8 cellular contexts compared by ENCODE assay signal in the genomic region with DNA sequence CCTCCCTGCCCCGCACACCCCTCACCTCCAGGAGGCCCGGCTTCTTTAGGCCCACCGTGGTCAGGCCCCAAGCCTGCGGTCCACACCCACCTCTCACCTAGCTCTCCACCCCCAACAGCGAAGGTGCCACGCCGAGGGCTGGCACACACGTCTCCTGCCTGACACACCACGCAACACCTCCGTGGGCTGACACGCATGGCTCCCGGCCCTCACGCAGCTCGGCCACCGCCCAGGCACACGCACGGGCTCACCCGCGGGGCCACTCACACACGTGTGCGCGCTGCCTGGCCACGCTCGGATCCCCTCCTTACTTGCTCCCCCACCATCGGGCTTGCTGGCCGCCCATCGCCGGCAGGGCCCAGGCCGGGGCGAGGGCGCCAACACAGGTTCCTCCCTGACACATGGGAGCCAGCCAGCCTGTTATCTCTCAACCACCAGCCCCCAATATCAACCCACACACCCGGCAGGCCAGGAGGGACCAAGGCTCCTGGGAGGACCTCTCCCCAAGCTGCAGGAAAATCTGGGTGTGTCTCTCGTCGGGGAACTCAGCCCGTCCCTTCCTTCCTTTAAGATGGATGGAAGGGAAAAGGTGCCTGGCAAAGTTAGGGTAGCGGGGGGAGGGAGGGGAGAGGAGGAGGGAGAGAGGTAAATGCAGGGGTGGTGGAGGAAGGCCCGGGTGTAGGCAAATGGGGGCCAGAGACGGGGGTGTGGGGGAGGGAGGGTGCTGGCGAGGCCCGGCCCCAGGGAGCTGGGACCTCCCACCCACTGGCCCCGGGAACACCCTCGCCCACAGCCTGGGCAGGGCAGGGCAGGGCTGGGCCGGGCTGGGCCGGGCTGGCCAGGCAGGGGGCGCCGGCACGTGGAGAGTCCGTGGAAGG. TPM values are rescaled to one million over a fixed set of nuclear protein-coding genes. Genes with fewer than 3 reads are reported as not detected.
DNase-seq lines count a peak whose midpoint lies in the region; TF ChIP-seq lines count a peak whose summit lies in the region.

No MANE protein-coding gene starts in this region.

- no peak overlapping the region for H2AFZ ChIP-seq in osteoblast (ENCODE audit: low read length)

- peaks cover 17% of the 10 kb centered on the region for H3K4me1 ChIP-seq in osteoblast (ENCODE audit: insufficient read depth, low read length)

- peaks cover 12% of the 10 kb centered on the region for H4K20me1 ChIP-seq in osteoblast (ENCODE audit: insufficient read depth, low read length)

- peaks cover 15% of the 10 kb centered on the region for H3K36me3 ChIP-seq in H7 (replicated peaks; ENCODE audit: control insufficient read depth, insufficient read depth, low read length)
- peaks cover 34% of the 10 kb centered on the region for H3K36me3 ChIP-seq in osteoblast (ENCODE audit: insufficient read depth, low read length)

- H3K4me2 ChIP-seq in osteoblast (ENCODE audit: insufficient read depth, low read length), result peak overlapping the region; percentile 93

- H3K4me3 ChIP-seq in GM12865 (ENCODE audit: low read depth, low read length), result peak overlapping the region; percentile 70
- peak overlapping the region; percentile 72 for H3K4me3 ChIP-seq in H7 (ENCODE audit: insufficient read depth, low read depth, low read length)
- peak overlapping the region; percentile 75 for H3K4me3 ChIP-seq in fibroblast of villous mesenchyme (ENCODE audit: low read depth, low read length)
- H3K4me3 ChIP-seq in osteoblast (ENCODE audit: insufficient read depth, low read length), result peak overlapping the region; percentile 97

- H3K79me2 ChIP-seq in osteoblast (ENCODE audit: insufficient read depth, low read length), result peaks cover 70% of the 10 kb centered on the region

- H3K27me3 ChIP-seq in H7 (ENCODE audit: control insufficient read depth, insufficient read depth, low read length) (no peaks in the 10 kb centered on the region; the same call in 1 of the 2 replicates), osteoblast (ENCODE audit: insufficient read depth, low read length) (no peaks in the 10 kb centered on the region)

- DNase-seq in GM12865 (ENCODE audit: low read depth) (peak; percentile 39), H7 (peak; percentile 87), NAMALWA (ENCODE audit: low spot score) (peak; percentile 54), fibroblast of villous mesenchyme (ENCODE audit: low read depth) (no peak), osteoblast (ENCODE audit: insufficient read length, low spot score, missing footprints) (peak; percentile 84), KG1 (lab: John Stamatoyannopoulos, UW) (no peak)
- peak; percentile 55 to 59 for DNase-seq in activated T-cell treated with anti-CD3 and anti-CD28 coated beads, Interleukin-2, amount 50 U/mL, for 48 hours
- no peak for DNase-seq in effector CD8-positive, alpha-beta T cell (lab: John Stamatoyannopoulos, UW)

- H3K9me3 ChIP-seq in osteoblast (ENCODE audit: low read depth, low read length), result no peaks in the 10 kb centered on the region

- TF ChIP-seq CTCF in GM12865 (IDR thresholded peaks at IDR 0.05; ENCODE audit: insufficient read depth, low read depth, low read length, missing control alignments), result no peak
- no peak for TF ChIP-seq CTCF in fibroblast of villous mesenchyme (IDR thresholded peaks at IDR 0.05; ENCODE audit: insufficient read depth, low read depth, low read length)
- no peak for TF ChIP-seq CTCF in osteoblast (IDR thresholded peaks at IDR 0.05; ENCODE audit: extremely low read depth, low read depth, low read length)

- peak overlapping the region; percentile 81 for H3K27ac ChIP-seq in osteoblast (ENCODE audit: low read depth, low read length)

RNA-seq across cellular contexts. Expression of a gene that starts 0.5 kb away (rescaled TPM):
- total RNA-seq in H7 (2014; rRNA removed; shearing (Covaris generic)), result 44.6 and 61.3 TPM in 2 replicates
- total RNA-seq in fibroblast of villous mesenchyme (43.2 and 51.0 TPM in 2 replicates), osteoblast (35.9 and 36.9 TPM in 2 replicates)

RNA-seq across cellular contexts. Expression of a gene that starts 8.5 kb away (rescaled TPM):
- 493 and 564 TPM in 2 replicates for total RNA-seq in H7 (2014; rRNA removed; shearing (Covaris generic))
- total RNA-seq in fibroblast of villous mesenchyme (34.8 and 51.8 TPM in 2 replicates), osteoblast (4.7 and 5.3 TPM in 2 replicates)

RNA-seq across cellular contexts. Expression of a gene that starts 22.3 kb away (rescaled TPM):
- 37.6 and 41.2 TPM in 2 replicates for total RNA-seq in H7 (2014; rRNA removed; shearing (Covaris generic))
- total RNA-seq in fibroblast of villous mesenchyme, result 69.3 and 79.5 TPM in 2 replicates
- total RNA-seq in osteoblast, result 64.8 and 65.9 TPM in 2 replicates

RNA-seq across cellular contexts. Expression of a gene that starts 22.4 kb away (rescaled TPM):
- total RNA-seq in H7 (2014; rRNA removed; shearing (Covaris generic)), result 12.2 and 19.0 TPM in 2 replicates
- total RNA-seq in fibroblast of villous mesenchyme (35.4 and 38.7 TPM in 2 replicates), osteoblast (41.0 and 42.0 TPM in 2 replicates)

RNA-seq across cellular contexts. Expression of a gene that starts 29.6 kb away (rescaled TPM):
- total RNA-seq in H7 (2014; rRNA removed; shearing (Covaris generic)), result 0.48 TPM in 1 of 2 replicates, not detected in the other
- not detected in 2 replicates for total RNA-seq in fibroblast of villous mesenchyme
- not detected in 2 replicates for total RNA-seq in osteoblast

Comparison
In these comparisons a context has a peak if more than half of its experiments do, and no peak if none do; other contexts are left out.
1. DNase-seq: peak in GM12865 (single experiment), H7 (single experiment), NAMALWA (single experiment), activated T-cell treated with anti-CD3 and anti-CD28 coated beads, Interleukin-2, amount 50 U/mL, for 48 hours (2 of 2) and osteoblast (single experiment); none in fibroblast of villous mesenchyme (single experiment), effector CD8-positive, alpha-beta T cell (single experiment) and KG1 (single experiment).
2. Peak in every context shown above with its lines, with median percentiles within 50 percentile points of each other: H3K4me3 ChIP-seq.